1 cellular context compared by ENCODE assay signal in genomic region chr5:65100846-65101678, GRCh38.
TF ChIP-seq lines count a peak whose summit lies in the region.

No MANE protein-coding gene starts in this region.

TF ChIP-seq in K562, 482 proteins besides CTCF, POLR2A, EP300 and RAD21 (continued from another document):
- TF ChIP-seq ZNF592 (IDR thresholded peaks at IDR 0.05) (no peak), ZNF668 (CRISPR knock-in tag; IDR thresholded peaks at IDR 0.05) (no peak), ZNF395 (CRISPR knock-in tag; IDR thresholded peaks at IDR 0.05) (no peak), CBFA2T2 (conservative IDR thresholded peaks at IDR 0.05) (peak; percentile 78), HBP1 (CRISPR knock-in tag; IDR thresholded peaks at IDR 0.05) (0 out of 2 replicates have a peak, but pooled peaks have one; percentile 13), MEIS2 (IDR thresholded peaks at IDR 0.05; ENCODE audit: partially characterized antibody) (peak; percentile 71), XRCC4 (IDR thresholded peaks at IDR 0.05; ENCODE audit: extremely low read depth, insufficient read depth, insufficient read length) (no peak), STAT5A (IDR thresholded peaks at IDR 0.05; ENCODE audit: borderline replicate concordance, low read length) (no peak), CBFA2T3 (IDR thresholded peaks at IDR 0.05) (peak; percentile 88), IRF9 (tag; IDR thresholded peaks at IDR 0.05) (no peak), ZNF263 (CRISPR knock-in tag; IDR thresholded peaks at IDR 0.05; ENCODE audit: borderline replicate concordance) (peak; percentile 69; the same call in 1 of the 2 replicates), POLR2AphosphoS5 (IDR thresholded peaks at IDR 0.05; ENCODE audit: control insufficient read depth, insufficient read depth, low read depth, low read length) (peak; percentile 34; the same call in 1 of the 2 replicates), DACH1 (IDR thresholded peaks at IDR 0.05; ENCODE audit: partially characterized antibody) (peak; percentile 16), MAZ (CRISPR knock-in tag; conservative IDR thresholded peaks at IDR 0.05 in 1 of 2, IDR thresholded peaks at IDR 0.05 in 1 of 2) (0 out of 4 replicates have a peak, but pooled peaks have one; percentile 20 to 23), GATA2 (CRISPR knock-in tag; IDR thresholded peaks at IDR 0.05) (peak; percentile 43; the same call in 1 of the 2 replicates), ZNF174 (CRISPR knock-in tag; IDR thresholded peaks at IDR 0.05) (no peak), THRB (CRISPR knock-in tag; conservative IDR thresholded peaks at IDR 0.05) (0 out of 2 replicates have a peak, but pooled peaks have one; percentile 23), ARID1B (IDR thresholded peaks at IDR 0.05) (peak; percentile 84), ATF7 (IDR thresholded peaks at IDR 0.05) (0 out of 2 replicates have a peak, but pooled peaks have one; percentile 20), ZNF79 (CRISPR knock-in tag; IDR thresholded peaks at IDR 0.05; ENCODE audit: low read depth) (no peak), FOXM1 (IDR thresholded peaks at IDR 0.05; ENCODE audit: low read depth) (no peak), FOXM1 (CRISPR knock-in tag; IDR thresholded peaks at IDR 0.05; ENCODE audit: low read depth) (no peak), JUND (IDR thresholded peaks at IDR 0.05; ENCODE audit: borderline replicate concordance, low read depth, low read length) (peak; percentile 44; the same call in 1 of the 2 replicates), JUND (tag; IDR thresholded peaks at IDR 0.05; ENCODE audit: borderline replicate concordance, low read depth, low read length) (peak; percentile 55; the same call in 2 of the 3 replicates), NFIC (IDR thresholded peaks at IDR 0.05) (peak; percentile 33), ATF3 (IDR thresholded peaks at IDR 0.05) (peak; percentile 29; the same call in 1 of the 2 replicates), ATF3 (CRISPR knock-in tag; conservative IDR thresholded peaks at IDR 0.05) (no peak), TCF3 (CRISPR knock-in tag; IDR thresholded peaks at IDR 0.05) (peak; percentile 91), TRIM24 (IDR thresholded peaks at IDR 0.05) (peak; percentile 43 to 46; a peak in 2 of 4 replicates), MTA2 (IDR thresholded peaks at IDR 0.05; ENCODE audit: low read depth) (peak; percentile 69), TEAD4 (IDR thresholded peaks at IDR 0.05; ENCODE audit: low read length) (peak; percentile 69), TEAD4 (CRISPR knock-in tag; IDR thresholded peaks at IDR 0.05; ENCODE audit: borderline replicate concordance) (no peak), CHAMP1 (IDR thresholded peaks at IDR 0.05) (no peak; the same call in 1 of the 2 replicates), HDAC3 (IDR thresholded peaks at IDR 0.05; ENCODE audit: borderline replicate concordance, partially characterized antibody) (peak; percentile 28), HIVEP1 (CRISPR knock-in tag; IDR thresholded peaks at IDR 0.05) (no peak), HDAC2 (IDR thresholded peaks at IDR 0.05) (0 out of 2 replicates have a peak, but pooled peaks have one; percentile 19), DPF2 (IDR thresholded peaks at IDR 0.05) (peak; percentile 58; the same call in 1 of the 2 replicates), SOX6 (IDR thresholded peaks at IDR 0.05) (0 out of 2 replicates have a peak, but pooled peaks have one; percentile 39), TAL1 (IDR thresholded peaks at IDR 0.05) (peak; percentile 78)
